In genomic region chr1:61139324-61140055, GRCh38 we compare ENCODE assay signal across 12 cellular contexts. TPM values are rescaled to one million over a fixed set of nuclear protein-coding genes. Genes with fewer than 3 reads are reported as not detected.
DNase-seq lines count a peak whose midpoint lies in the region; ATAC-seq, FAIRE-seq and TF ChIP-seq lines count a peak whose summit lies in the region.
"Had no signal": no experiment of that assay in that cellular context is flagged by ENCODE, and none has a peak within 500 bp of the region (broad histone marks: within the 10 kb centered on the region; RNA-seq: fewer than 3 reads in every experiment).

No MANE protein-coding gene starts in this region.

- peak overlapping the region; percentile 88 for H3K4me2 ChIP-seq in keratinocyte (ENCODE audit: control insufficient read depth, extremely low read depth, insufficient read depth, low read depth, low read length)

- 51 to 74% (median 54%) methylated on average over 11 of the region's 11 CpGs for WGBS in adipose tissue, 3 donors

- no peak overlapping the region; the same call in 1 of the 2 replicates for H3K4me3 ChIP-seq in AG10803 (ENCODE audit: low read length)
- peak overlapping the region; percentile 4 to 66 (median 55) for H3K4me3 ChIP-seq in keratinocyte (ENCODE audit: control insufficient read depth in 2 of 3, extremely low read depth in 1 of 3, insufficient read depth in 2 of 3, low read depth in 1 of 3, low read length in 3 of 3)

- H3K36me3 ChIP-seq in keratinocyte (ENCODE audit: control insufficient read depth in 2 of 2, extremely low read depth in 1 of 2, insufficient read depth in 2 of 2, low read length in 2 of 2), result peaks cover 0 to 2% of the 10 kb centered on the region in 2 experiments

- dilution Hi-C loops in keratinocyte (cut with MboI; ENCODE audit: extremely low pct_ligation_motif_present, low sequenced_read_pairs), result no loop called here

- peak overlapping the region; percentile 33 for H3K27ac ChIP-seq in adipose tissue (ENCODE audit: low read depth, low read length)
- H3K27ac ChIP-seq in keratinocyte (ENCODE audit: control insufficient read depth, insufficient read depth, low read length), result peak overlapping the region; percentile 95
- H3K27ac ChIP-seq: C4-2B had no signal

- no peaks in the 10 kb centered on the region for H3K9me1 ChIP-seq in keratinocyte (ENCODE audit: control insufficient read depth, extremely low read depth, insufficient read depth, low read length)

- no peak for ATAC-seq in HG03432 (IDR thresholded peaks at IDR 0.05; ENCODE audit: unreplicated experiment)

- peaks cover 47% of the 10 kb centered on the region for H3K4me1 ChIP-seq in keratinocyte (ENCODE audit: control insufficient read depth, extremely low read depth, insufficient read depth, low read length)

- DNase-seq in AG10803 (ENCODE audit: low read depth) (peak; percentile 65), M059J (ENCODE audit: low read depth) (peak; percentile 29), keratinocyte (ENCODE audit: low read depth, low spot score) (peak; percentile 74), middle frontal gyrus (ENCODE audit: extremely low spot score, low spot score) (no peak), SW480 (ENCODE audit: low spot score) (no peak)
- no peak for DNase-seq in activated effector memory CD4-positive, alpha-beta T cell treated with anti-CD3 and anti-CD28 coated beads, Interleukin-2, amount 50 U/mL, for 16 hours
- DNase-seq: activated CD4-positive, alpha-beta T cell treated with anti-CD3 and anti-CD28 coated beads for 4 hours; NCI-H2081; small intestine had no signal

- H3K9ac ChIP-seq in keratinocyte (ENCODE audit: control insufficient read depth, extremely low read depth, insufficient read depth, low read length), result peak overlapping the region; percentile 80

- peak overlapping the region; percentile 70 for H2AFZ ChIP-seq in keratinocyte (ENCODE audit: control insufficient read depth, low read length)

- peaks cover 2% of the 10 kb centered on the region for H3K79me2 ChIP-seq in keratinocyte (ENCODE audit: control insufficient read depth, insufficient read depth, low read length)

- H4K20me1 ChIP-seq in keratinocyte (ENCODE audit: control insufficient read depth, extremely low read depth, insufficient read depth, low read length), result no peaks in the 10 kb centered on the region

- H3K9me3 ChIP-seq in keratinocyte (ENCODE audit: control insufficient read depth, low read depth, low read length), result no peaks in the 10 kb centered on the region

- peak; percentile 89 for FAIRE-seq in keratinocyte (lab: Jason Lieb, UNC)
- FAIRE-seq: small intestine had no signal

- TF ChIP-seq CTCF in AG10803 (conservative IDR thresholded peaks at IDR 0.05; ENCODE audit: low read length) (no peak), keratinocyte (optimal IDR thresholded peaks at IDR 0.05 in 1 of 3, IDR thresholded peaks at IDR 0.05 in 1 of 3, conservative IDR thresholded peaks at IDR 0.05 in 1 of 3; ENCODE audit: extremely low read depth in 1 of 3, insufficient read depth in 2 of 3, low read length in 3 of 3) (no peak)

- no peaks in the 10 kb centered on the region for H3K27me3 ChIP-seq in keratinocyte (ENCODE audit: control insufficient read depth, extremely low read depth, insufficient read depth, low read length)

RNA-seq across cellular contexts. Expression of gene NFIA, which starts 57.1 kb away (rescaled TPM):
- 0.17 and 1.2 TPM in 2 replicates for total RNA-seq in M059J (2014; rRNA removed; shearing (Covaris generic))
- polyA plus RNA-seq in adipose tissue (10 to 100 TPM in 2 of 3 donors, 1 to 10 TPM in 1; 3.9 to 25.9 (median 18.2) TPM), keratinocyte (14.7 to 15.8 TPM (median 15.0 TPM) in 3 replicates)
- 11.6 TPM for polyA plus RNA-seq in keratinocyte (2011; ENCODE audit: low read depth)
- 10.3 and 14.9 TPM in 2 replicates for polyA plus RNA-seq in keratinocyte (2011; cell fraction: cytosol; rRNA removed)
- 15.1 and 17.0 TPM in 2 replicates for polyA plus RNA-seq in keratinocyte (2011; cell fraction: nucleus; rRNA removed)
- polyA plus RNA-seq in keratinocyte (2012; ENCODE audit: low replicate concordance), result 9.8 and 10.0 TPM in 2 replicates
- polyA minus RNA-seq in keratinocyte, result 43.3 to 66.0 TPM (median 52.8 TPM) in 3 replicates
- polyA minus RNA-seq in keratinocyte (2011; cell fraction: cytosol; rRNA and poly(A)+ RNA removed), result 26.3 TPM
- 33.3 and 66.9 TPM in 2 replicates for polyA minus RNA-seq in keratinocyte (2011; cell fraction: nucleus; rRNA and poly(A)+ RNA removed)

Comparison
In these comparisons a context has a peak if more than half of its experiments do, and no peak if none do; other contexts are left out.
1. DNase-seq: peak in AG10803 (single experiment), M059J (single experiment) and keratinocyte (single experiment); none in middle frontal gyrus (single experiment), SW480 (single experiment) and activated effector memory CD4-positive, alpha-beta T cell treated with anti-CD3 and anti-CD28 coated beads, Interleukin-2, amount 50 U/mL, for 16 hours (single experiment).